ENCODE assay signal across 10 cellular contexts in the genomic region with DNA sequence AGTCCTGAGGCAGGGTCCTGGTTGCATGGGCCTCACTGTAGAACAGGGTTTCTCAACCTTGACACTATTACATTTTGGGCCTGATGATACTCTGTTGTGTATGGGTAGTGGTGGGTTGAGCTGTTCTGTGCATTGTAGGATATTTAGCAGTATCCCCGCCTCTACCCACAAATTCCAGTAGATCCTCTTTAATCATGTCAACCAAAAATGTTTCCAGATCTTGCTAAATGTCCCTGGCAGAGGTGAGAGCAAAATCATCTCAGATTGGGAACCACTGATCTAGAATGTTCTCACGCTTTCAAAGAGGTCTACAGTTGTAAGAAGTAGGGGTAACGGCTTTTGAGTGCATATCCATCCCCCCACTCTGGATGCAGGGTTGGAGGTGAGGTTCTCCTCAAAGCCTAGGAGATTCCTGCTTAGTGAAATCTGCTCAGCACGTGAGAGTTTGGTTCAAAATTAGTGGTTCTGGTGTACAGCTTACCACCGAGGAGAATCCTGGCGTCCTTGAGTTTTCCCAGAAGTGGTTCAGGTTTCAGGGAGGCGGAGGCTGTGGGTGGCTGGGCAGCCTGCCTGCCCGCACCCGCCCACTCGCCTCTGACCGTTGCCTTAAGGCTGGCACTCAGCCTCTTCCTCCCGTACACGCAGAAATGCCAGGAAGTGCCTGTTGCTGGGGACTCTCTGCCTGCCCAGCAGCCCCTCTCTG. TPM values are rescaled to one million over a fixed set of nuclear protein-coding genes. Genes with fewer than 3 reads are reported as not detected.
DNase-seq lines count a peak whose midpoint lies in the region; TF ChIP-seq lines count a peak whose summit lies in the region.
"Had no signal": no experiment of that assay in that cellular context is flagged by ENCODE, and none has a peak within 500 bp of the region (broad histone marks: within the 10 kb centered on the region; RNA-seq: fewer than 3 reads in every experiment).

No MANE protein-coding gene starts in this region.

- intact Hi-C loops in posterior cingulate gyrus (cut with DNase I), result loop anchor here (5.0 to 10.0 kb wide), 2 partner anchors 33 to 294 kb away; partner anchors contain the start of gene OXSR1

- no peak overlapping the region for H3K4me3 ChIP-seq in fibroblast of the aortic adventitia (ENCODE audit: low read depth, low read length)
- H3K4me3 ChIP-seq: PC-9 had no signal

- peak; percentile 19 for DNase-seq in DMS 273 treated with DMSO at 0.1 percent for 48 hours (lab: John Stamatoyannopoulos, UW)
- peak; percentile 5 to 45 for DNase-seq in SHP77 (lab: John Stamatoyannopoulos, UW)
- DNase-seq in fibroblast of the aortic adventitia (ENCODE audit: low read depth), result peak; percentile 29
- DNase-seq in posterior cingulate gyrus, result peak in 6 of 10 donors; percentile 34 to 92 (median 70)
- no peak for DNase-seq in ecto neural progenitor cell (ENCODE audit: low spot score)
- DNase-seq in NCI-H524 (lab: John Stamatoyannopoulos, UW), result no peak
- DNase-seq in NCI-H1092 (lab: John Stamatoyannopoulos, UW), result no peak
- no peak for DNase-seq in GM19240 (ENCODE audit: insufficient read length, low spot score)
- DNase-seq: activated CD8-positive, alpha-beta memory T cell treated with anti-CD3 and anti-CD28 coated beads, Interleukin-2, amount 50 U/mL, for 4 hours had no signal

- TF ChIP-seq CTCF in fibroblast of the aortic adventitia (IDR thresholded peaks at IDR 0.05; ENCODE audit: insufficient read depth, low read length), result no peak

RNA-seq across cellular contexts. Expression of gene ACVR2B, which starts 5.3 kb away (rescaled TPM):
- 1.6 and 2.5 TPM in 2 replicates for total RNA-seq in fibroblast of the aortic adventitia (ENCODE audit: low replicate concordance)

RNA-seq across cellular contexts. Expression of gene EXOG, which starts 37.2 kb away (rescaled TPM):
- total RNA-seq in fibroblast of the aortic adventitia (ENCODE audit: low replicate concordance), result 14.4 and 39.6 TPM in 2 replicates

Comparison
In these comparisons a context has a peak if more than half of its experiments do, and no peak if none do; other contexts are left out.
1. DNase-seq: peak in DMS 273 treated with DMSO at 0.1 percent for 48 hours (single experiment), SHP77 (2 of 2), fibroblast of the aortic adventitia (single experiment) and posterior cingulate gyrus (6 of 10); none in ecto neural progenitor cell (single experiment), NCI-H524 (0 of 2), NCI-H1092 (single experiment) and GM19240 (single experiment).